ENCODE assay signal across 9 cellular contexts in genomic region chr12:130041983-130042812, GRCh38.
DNase-seq lines count a peak whose midpoint lies in the region; ATAC-seq, FAIRE-seq and TF ChIP-seq lines count a peak whose summit lies in the region.
"Had no signal": no experiment of that assay in that cellular context is flagged by ENCODE, and none has a peak within 500 bp of the region (broad histone marks: within the 10 kb centered on the region; RNA-seq: fewer than 3 reads in every experiment).

No MANE protein-coding gene starts in this region.

- H4K8ac ChIP-seq in IMR-90 (ENCODE audit: low read depth in 2 of 2, low read length in 2 of 2), result no peak overlapping the region

- H3K56ac ChIP-seq in IMR-90 (ENCODE audit: extremely low read depth, insufficient read depth, low read length), result no peak overlapping the region

- no peaks in the 10 kb centered on the region for H3K4me1 ChIP-seq in IMR-90 (ENCODE audit: control insufficient read depth, insufficient read depth, low read length)
- H3K4me1 ChIP-seq in spleen, result no peaks in the 10 kb centered on the region
- no peaks in the 10 kb centered on the region for H3K4me1 ChIP-seq in small intestine (ENCODE audit: control insufficient read depth in 2 of 2, insufficient read depth in 1 of 2, low read depth in 1 of 2, low read length in 1 of 2)

- H3K36me3 ChIP-seq in IMR-90 (ENCODE audit: control insufficient read depth, insufficient read depth, low read length) (no peaks in the 10 kb centered on the region), spleen (no peaks in the 10 kb centered on the region), small intestine (ENCODE audit: control insufficient read depth in 2 of 2, insufficient read depth in 2 of 2, low read length in 2 of 2) (no peaks in the 10 kb centered on the region)

- POLR2A ChIA-PET in IMR-90 (lab: Charles Lee; ENCODE audit: unreplicated experiment), result no interaction called here

- WGBS in IMR-90 (ENCODE audit: extremely low coverage in 2 of 2, insufficient read length in 1 of 2), 2 experiments, result 12% methylated on average over 29 of the region's 52 CpGs; no CpG with 5 or more reads in 1 of the 2 experiments
- 19 to 24% (median 21%) methylated on average over 31 to 52 of the region's 52 CpGs for WGBS in spleen, 5 donors
- WGBS in small intestine, 3 donors, result 16 to 30% (median 30%) methylated on average over 40 to 52 of the region's 52 CpGs

- TF ChIP-seq POLR2A in IMR-90 (IDR thresholded peaks at IDR 0.05; ENCODE audit: low read depth, low read length), result no peak
- no peak for TF ChIP-seq POLR2A in spleen (IDR thresholded peaks at IDR 0.05)
- no peak for TF ChIP-seq POLR2A in GM12891 (IDR thresholded peaks at IDR 0.05; ENCODE audit: low read depth, low read length)

- H3K4me3 ChIP-seq in IMR-90 (ENCODE audit: insufficient read depth, low read depth, low read length), result no peak overlapping the region
- no peak overlapping the region for H3K4me3 ChIP-seq in spleen
- H3K4me3 ChIP-seq in small intestine (ENCODE audit: low read depth in 1 of 2, low read length in 2 of 2), result no peak overlapping the region

- intact Hi-C loops in IMR-90 (cut with micrococcal nuclease) (no loop called here), left cardiac atrium (cut with DNase I) (no loop called here), spleen (cut with DNase I; ENCODE audit: low total_unique reads) (no loop called here)

- no peak overlapping the region for H3K27ac ChIP-seq in IMR-90 (ENCODE audit: insufficient read depth, low read length)
- no peak overlapping the region for H3K27ac ChIP-seq in spleen
- H3K27ac ChIP-seq in small intestine (ENCODE audit: low read depth in 1 of 2, low read length in 1 of 2), result no peak overlapping the region

- H3K27me3 ChIP-seq in IMR-90 (ENCODE audit: control insufficient read depth, insufficient read depth, low read length), result no peaks in the 10 kb centered on the region
- peaks cover 0 to 72% (median 25%) of the 10 kb centered on the region in 7 donors for H3K27me3 ChIP-seq in spleen (replicated peaks in 1 of 7)
- H3K27me3 ChIP-seq in small intestine (ENCODE audit: control insufficient read depth in 2 of 2, insufficient read depth in 2 of 2, low read length in 2 of 2), result peaks cover 0 to 6% of the 10 kb centered on the region in 2 donors

- H3K4ac ChIP-seq in IMR-90 (ENCODE audit: low read depth, low read length), result no peak overlapping the region

- no peaks in the 10 kb centered on the region for H3K9me1 ChIP-seq in IMR-90 (ENCODE audit: insufficient read depth, low read length)

- DNase-seq in AG20443 (ENCODE audit: low spot score) (peak; percentile 24), IMR-90 (no peak), left cardiac atrium (peak; percentile 47), spleen (peak; percentile 73), small intestine (no peak), HTR-8/SVneo (ENCODE audit: insufficient read length, low spot score) (no peak), GM12891 (ENCODE audit: insufficient read length, low spot score) (no peak)
- DNase-seq in activated CD8-positive, alpha-beta memory T cell treated with anti-CD3 and anti-CD28 coated beads, Interleukin-2, amount 50 U/mL, for 48 hours, result peak; percentile 89
- DNase-seq: naive B cell had no signal

- H2BK15ac ChIP-seq in IMR-90 (ENCODE audit: low read depth, low read length), result no peak overlapping the region

- no peak overlapping the region for H3K18ac ChIP-seq in IMR-90 (ENCODE audit: low read depth, low read length)

- no peak overlapping the region for H4K5ac ChIP-seq in IMR-90 (ENCODE audit: low read depth, low read length)

- no peak overlapping the region for H2AK5ac ChIP-seq in IMR-90 (ENCODE audit: low read depth, low read length)

- H3K79me1 ChIP-seq in IMR-90 (ENCODE audit: low read depth in 1 of 2, low read length in 2 of 2), result no peaks in the 10 kb centered on the region

- H3K9ac ChIP-seq in IMR-90 (ENCODE audit: low read depth, low read length), result no peak overlapping the region

- H4K91ac ChIP-seq in IMR-90 (ENCODE audit: insufficient read depth, low read depth, low read length), result no peak overlapping the region

- in situ Hi-C loops in IMR-90 (cut with MboI; ENCODE audit: low sequenced_read_pairs), result loop anchor here (25.0 kb wide), 1 partner anchor 695 kb away; no protein-coding TSS in a partner anchor

- no peak overlapping the region for H3K14ac ChIP-seq in IMR-90 (replicated peaks; ENCODE audit: low read depth, low read length)

- no TSS peak for BruUV-seq in IMR-90 (replicated peaks; lab: Mats Ljungman, UMichigan)

- CTCF ChIA-PET in IMR-90 (lab: Yijun Ruan, JAX), result no interaction called here

- no peak for TF ChIP-seq RAD21 in IMR-90 (IDR thresholded peaks at IDR 0.05; ENCODE audit: low read length)

- no peak for TF ChIP-seq CTCF in IMR-90 (conservative IDR thresholded peaks at IDR 0.05; ENCODE audit: low read depth, low read length)
- TF ChIP-seq CTCF in spleen (IDR thresholded peaks at IDR 0.05 in 8 of 11, conservative IDR thresholded peaks at IDR 0.05 in 3 of 11), result peak in 9 of 11 experiments; percentile 35 to 78 (median 64)

- ATAC-seq in IMR-90 (ENCODE audit: low read depth) (no peak), left cardiac atrium (peak in 1 of 2 donors; percentile 47)

- no peak overlapping the region for H2BK120ac ChIP-seq in IMR-90 (ENCODE audit: low read depth, low read length)

- H3K9me3 ChIP-seq in IMR-90 (ENCODE audit: control insufficient read depth, insufficient read depth, low read length) (peaks cover 25% of the 10 kb centered on the region), spleen (peaks cover 0 to 3% (median 0%) of the 10 kb centered on the region in 8 donors), small intestine (ENCODE audit: control insufficient read depth, low read depth) (no peaks in the 10 kb centered on the region)

- no peak overlapping the region for H2AK9ac ChIP-seq in IMR-90 (replicated peaks; ENCODE audit: low read depth, low read length, poor library complexity)

- H2BK20ac ChIP-seq in IMR-90 (ENCODE audit: low read depth, low read length), result no peak overlapping the region

- FAIRE-seq in small intestine (lab: Jason Lieb, UNC) (no peak), HTR-8/SVneo (lab: Jason Lieb, UNC) (no peak), GM12891 (lab: Jason Lieb, UNC) (no peak)

- peak overlapping the region; percentile 33 for H2AFZ ChIP-seq in IMR-90 (replicated peaks; ENCODE audit: low read length, poor library complexity)

- H3K4me2 ChIP-seq in IMR-90 (ENCODE audit: low read depth, low read length), result no peak overlapping the region

- no peaks in the 10 kb centered on the region for H4K20me1 ChIP-seq in IMR-90 (ENCODE audit: insufficient read depth, low read length)

- dilution Hi-C loops in IMR-90 (cut with HindIII; ENCODE audit: low sequenced_read_pairs, unreplicated experiment), result no loop called here

- no peak overlapping the region for H3K23ac ChIP-seq in IMR-90 (ENCODE audit: low read depth, low read length)

- H2BK5ac ChIP-seq in IMR-90 (ENCODE audit: low read depth, low read length, poor library complexity, severe bottlenecking), result no peak overlapping the region

TF ChIP-seq in IMR-90, 13 proteins besides CTCF, POLR2A, EP300 and RAD21:
- TF ChIP-seq BHLHE40 (IDR thresholded peaks at IDR 0.05; ENCODE audit: low read depth, low read length), result no peak
- no peak for TF ChIP-seq FOS (IDR thresholded peaks at IDR 0.05; ENCODE audit: low read depth, low read length)
- no peak for TF ChIP-seq USF2 (IDR thresholded peaks at IDR 0.05; ENCODE audit: low read depth, low read length)
- no peak for TF ChIP-seq CEBPB (IDR thresholded peaks at IDR 0.05; ENCODE audit: low read depth, low read length)

TF ChIP-seq in GM12891, 5 proteins besides CTCF, POLR2A, EP300 and RAD21:
- no peak for TF ChIP-seq POLR2AphosphoS5 (IDR thresholded peaks at IDR 0.05; ENCODE audit: low read depth, low read length)
- TF ChIP-seq POU2F2 (IDR thresholded peaks at IDR 0.05; ENCODE audit: low read depth, low read length), result no peak
- no peak for TF ChIP-seq SPI1 (IDR thresholded peaks at IDR 0.05; ENCODE audit: low read depth, low read length)
- no peak for TF ChIP-seq TAF1 (IDR thresholded peaks at IDR 0.05; ENCODE audit: low read depth, low read length)

Comparison
In these comparisons a context has a peak if more than half of its experiments do, and no peak if none do; other contexts are left out.
1. DNase-seq: peak in AG20443 (single experiment), activated CD8-positive, alpha-beta memory T cell treated with anti-CD3 and anti-CD28 coated beads, Interleukin-2, amount 50 U/mL, for 48 hours (single experiment), left cardiac atrium (single experiment) and spleen (single experiment); none in IMR-90 (single experiment), small intestine (single experiment), HTR-8/SVneo (single experiment) and GM12891 (single experiment).